ENCODE assay signal across 40 cellular contexts in the genomic region with DNA sequence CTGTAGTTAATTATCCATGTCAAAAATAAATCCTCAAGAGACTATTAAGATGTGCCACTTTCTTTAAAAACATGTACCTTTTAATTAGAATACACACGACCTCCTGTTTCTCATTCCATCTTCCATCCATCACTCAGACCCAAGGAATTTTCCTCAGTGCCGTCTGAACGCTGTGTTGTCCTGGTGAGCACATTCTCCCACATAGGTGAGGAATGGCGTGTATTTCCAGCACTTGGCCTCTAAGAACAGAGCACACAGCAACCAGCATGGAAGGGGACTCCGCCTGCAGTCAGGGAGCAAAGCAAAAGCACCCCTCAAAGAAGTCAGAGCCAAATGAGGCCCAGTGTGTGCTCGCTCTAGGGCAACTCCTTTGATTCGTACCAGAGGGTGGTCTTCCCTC. TPM values are rescaled to one million over a fixed set of nuclear protein-coding genes. Genes with fewer than 3 reads are reported as not detected.
"Had no signal": no experiment of that assay in that cellular context is flagged by ENCODE, and none has a peak within 500 bp of the region (broad histone marks: within the 10 kb centered on the region; RNA-seq: fewer than 3 reads in every experiment).

No MANE protein-coding gene starts in this region.

- H3K27ac Mint-ChIP-seq: activated CD8-positive, alpha-beta memory T cell treated with anti-CD3 and anti-CD28 coated beads, Interleukin-2, amount 10 ng/mL, durations not matched to agents 7 days and 5 days; activated CD8-positive, alpha-beta T cell treated with anti-CD3 and anti-CD28 coated beads, Interleukin-2, amount 10 ng/mL, durations not matched to agents 7 days and 5 days; activated naive CD4-positive, alpha-beta T cell treated with anti-CD3 and anti-CD28 coated beads for 36 hours; activated naive CD4-positive, alpha-beta T cell treated with anti-CD3 and anti-CD28 coated beads, Interleukin-2, amount 50 U/mL, for 24 hours; activated naive CD8-positive, alpha-beta T cell treated with anti-CD3 and anti-CD28 coated beads for 36 hours; activated naive CD8-positive, alpha-beta T cell treated with anti-CD3 and anti-CD28 coated beads, Interleukin-2, amount 50 U/mL, for 24 hours; activated T-helper 1 cell treated with anti-CD3 and anti-CD28 coated beads, Interleukin-12 subunit alpha, Interleukin-12 subunit beta, Interleukin-2, Interleukin-4 antibody, amounts not matched to agents 30 ng/mL and 10 ng/mL and 1 ng/mL, durations not matched to agents 14 hours and 24 hours and 36 hours; activated T-helper 2 cell treated with anti-CD3 and anti-CD28 coated beads, Interferon-gamma antibody, Interleukin-2, Interleukin-4, amounts not matched to agents 10 μg/mL and 5 μg/mL and 100 μg/mL, durations not matched to agents 14 hours and 24 hours and 36 hours had no signal

- FAIRE-seq: colon, endometrium, endothelial cell of umbilical vein had no signal

- H3K27me3 Mint-ChIP-seq: activated CD8-positive, alpha-beta memory T cell treated with anti-CD3 and anti-CD28 coated beads, Interleukin-2, amount 10 ng/mL, durations not matched to agents 7 days and 5 days had no signal

- H3K9me3 ChIP-seq: adrenal gland, body of pancreas, esophagus squamous epithelium, gastroesophageal sphincter had no signal

- H3K4me1 Mint-ChIP-seq: activated CD8-positive, alpha-beta memory T cell treated with anti-CD3 and anti-CD28 coated beads, Interleukin-2, amount 10 ng/mL, durations not matched to agents 7 days and 5 days; activated naive CD4-positive, alpha-beta T cell treated with anti-CD3 and anti-CD28 coated beads, Interleukin-2, amount 50 U/mL, for 24 hours; activated naive CD8-positive, alpha-beta T cell treated with anti-CD3 and anti-CD28 coated beads for 36 hours; activated naive CD8-positive, alpha-beta T cell treated with anti-CD3 and anti-CD28 coated beads, Interleukin-2, amount 50 U/mL, for 24 hours had no signal

- H3K9me3 Mint-ChIP-seq: activated naive CD4-positive, alpha-beta T cell treated with anti-CD3 and anti-CD28 coated beads for 36 hours; activated naive CD4-positive, alpha-beta T cell treated with anti-CD3 and anti-CD28 coated beads, Interleukin-2, amount 50 U/mL, for 24 hours; activated naive CD8-positive, alpha-beta T cell treated with anti-CD3 and anti-CD28 coated beads for 36 hours; activated naive CD8-positive, alpha-beta T cell treated with anti-CD3 and anti-CD28 coated beads, Interleukin-2, amount 50 U/mL, for 24 hours; activated T-helper 1 cell treated with anti-CD3 and anti-CD28 coated beads, Interleukin-12 subunit alpha, Interleukin-12 subunit beta, Interleukin-2, Interleukin-4 antibody, amounts not matched to agents 30 ng/mL and 10 ng/mL and 1 ng/mL, durations not matched to agents 14 hours and 24 hours and 36 hours; activated T-helper 2 cell treated with anti-CD3 and anti-CD28 coated beads, Interferon-gamma antibody, Interleukin-2, Interleukin-4, amounts not matched to agents 10 μg/mL and 5 μg/mL and 100 μg/mL, durations not matched to agents 14 hours and 24 hours and 36 hours had no signal

- DNase-seq: activated CD4-positive, alpha-beta T cell treated with anti-CD3 and anti-CD28 coated beads for 4 hours; activated CD4-positive, alpha-beta T cell treated with anti-CD3 and anti-CD28 coated beads, Interleukin-2, amount 50 U/mL, for 1 hour; activated CD4-positive, alpha-beta T cell treated with anti-CD3 and anti-CD28 coated beads, Interleukin-2, amount 50 U/mL, for 48 hours; activated CD4-positive, CD25-positive, alpha-beta regulatory T cell; activated CD4-positive, CD25-positive, alpha-beta regulatory T cell treated with anti-CD3 and anti-CD28 coated beads, Interleukin-2, amount 50 U/mL, for 72 hours; activated CD8-positive, alpha-beta memory T cell treated with anti-CD3 and anti-CD28 coated beads, Interleukin-2, amount 10 ng/mL, durations not matched to agents 7 days and 5 days; activated CD8-positive, alpha-beta memory T cell treated with anti-CD3 and anti-CD28 coated beads, Interleukin-2, amount 50 U/mL, for 4 hours; activated CD8-positive, alpha-beta T cell treated with anti-CD3 and anti-CD28 coated beads, Interleukin-2, amount 10 ng/mL, durations not matched to agents 7 days and 5 days; activated effector memory CD4-positive, alpha-beta T cell treated with anti-CD3 and anti-CD28 coated beads, Interleukin-2, amount 50 U/mL, for 16 hours; activated naive CD4-positive, alpha-beta T cell treated with anti-CD3 and anti-CD28 coated beads for 36 hours; activated naive CD8-positive, alpha-beta T cell treated with anti-CD3 and anti-CD28 coated beads for 36 hours; activated naive CD8-positive, alpha-beta T cell treated with anti-CD3 and anti-CD28 coated beads, Interleukin-2, amount 50 U/mL, for 24 hours; activated T-cell treated with anti-CD3 and anti-CD28 coated beads, Interleukin-2, amount 50 U/mL, for 1 hour; activated T-cell treated with anti-CD3 and anti-CD28 coated beads, Interleukin-2, amount 50 U/mL, for 48 hours; adrenal gland; amygdala; aorta; body of pancreas; caudate nucleus; cortex of kidney; dermis blood vessel endothelial cell; effector CD4-positive, alpha-beta T cell; esophagus squamous epithelium; foreskin melanocyte; T-helper 2 cell had no signal

- H3K36me3 ChIP-seq: adrenal gland, esophagus squamous epithelium, gastroesophageal sphincter had no signal

- H3K4me3 ChIP-seq: adrenal gland, body of pancreas, esophagus squamous epithelium, gastroesophageal sphincter had no signal

- H3K27ac ChIP-seq: adrenal gland, body of pancreas, epithelial cell of prostate, esophagus squamous epithelium, gastroesophageal sphincter had no signal

- H3K4me3 Mint-ChIP-seq: activated CD8-positive, alpha-beta memory T cell treated with anti-CD3 and anti-CD28 coated beads, Interleukin-2, amount 10 ng/mL, durations not matched to agents 7 days and 5 days; activated CD8-positive, alpha-beta T cell treated with anti-CD3 and anti-CD28 coated beads, Interleukin-2, amount 10 ng/mL, durations not matched to agents 7 days and 5 days; activated naive CD4-positive, alpha-beta T cell treated with anti-CD3 and anti-CD28 coated beads for 36 hours; activated naive CD4-positive, alpha-beta T cell treated with anti-CD3 and anti-CD28 coated beads, Interleukin-2, amount 50 U/mL, for 24 hours; activated naive CD8-positive, alpha-beta T cell treated with anti-CD3 and anti-CD28 coated beads for 36 hours; activated naive CD8-positive, alpha-beta T cell treated with anti-CD3 and anti-CD28 coated beads, Interleukin-2, amount 50 U/mL, for 24 hours; activated T-helper 1 cell treated with anti-CD3 and anti-CD28 coated beads, Interleukin-12 subunit alpha, Interleukin-12 subunit beta, Interleukin-2, Interleukin-4 antibody, amounts not matched to agents 30 ng/mL and 10 ng/mL and 1 ng/mL, durations not matched to agents 14 hours and 24 hours and 36 hours had no signal

- H3K4me1 ChIP-seq: adrenal gland, body of pancreas, esophagus squamous epithelium, gastroesophageal sphincter had no signal

- H3K27me3 ChIP-seq: adrenal gland, body of pancreas had no signal

- H3K36me3 Mint-ChIP-seq: activated CD8-positive, alpha-beta memory T cell treated with anti-CD3 and anti-CD28 coated beads, Interleukin-2, amount 10 ng/mL, durations not matched to agents 7 days and 5 days; activated naive CD4-positive, alpha-beta T cell treated with anti-CD3 and anti-CD28 coated beads, Interleukin-2, amount 50 U/mL, for 24 hours; activated naive CD8-positive, alpha-beta T cell treated with anti-CD3 and anti-CD28 coated beads for 36 hours had no signal

RNA-seq across cellular contexts. Expression of a gene that starts 45.9 kb away (rescaled TPM):
- total RNA-seq: activated CD8-positive, alpha-beta memory T cell treated with anti-CD3 and anti-CD28 coated beads for 36 hours; activated CD8-positive, alpha-beta memory T cell treated with anti-CD3 and anti-CD28 coated beads, Interleukin-2, amount 10 ng/mL, durations not matched to agents 7 days and 5 days; activated CD8-positive, alpha-beta T cell treated with anti-CD3 and anti-CD28 coated beads, Interleukin-2, amount 10 ng/mL, durations not matched to agents 7 days and 5 days; activated naive CD4-positive, alpha-beta T cell treated with anti-CD3 and anti-CD28 coated beads for 36 hours; activated naive CD8-positive, alpha-beta T cell treated with anti-CD3 and anti-CD28 coated beads for 36 hours; activated T-helper 1 cell treated with anti-CD3 and anti-CD28 coated beads, Interleukin-12 subunit alpha, Interleukin-12 subunit beta, Interleukin-2, Interleukin-4 antibody, amounts not matched to agents 30 ng/mL and 10 ng/mL and 1 ng/mL, durations not matched to agents 14 hours and 24 hours and 36 hours; activated T-helper 2 cell treated with anti-CD3 and anti-CD28 coated beads, Interferon-gamma antibody, Interleukin-2, Interleukin-4, amounts not matched to agents 10 μg/mL and 5 μg/mL and 100 μg/mL, durations not matched to agents 14 hours and 24 hours and 36 hours; adrenal gland; aorta; body of pancreas; chondrocyte; dermis blood vessel endothelial cell; endothelial cell of umbilical vein; esophagus squamous epithelium; fibroblast of lung; fibroblast of villous mesenchyme; gastroesophageal sphincter; glomerular endothelial cell; T-helper 1 cell treated with Interleukin-12 subunit alpha and Interleukin-12 subunit beta and Interleukin-4 antibody, amounts not matched to agents 30 ng/mL and 1 ng/mL, for 36 hours had no signal
- polyA plus RNA-seq: adrenal gland, aorta, endothelial cell of umbilical vein, esophagus, fibroblast of lung had no signal
